Comparison of ENCODE assay signal across 8 cellular contexts in genomic region chr11:33256031-33256807, GRCh38. TPM values are rescaled to one million over a fixed set of nuclear protein-coding genes. Genes with fewer than 3 reads are reported as not detected.
DNase-seq lines count a peak whose midpoint lies in the region; ATAC-seq and TF ChIP-seq lines count a peak whose summit lies in the region.

No MANE protein-coding gene starts in this region.

- H3K27ac Mint-ChIP-seq in natural killer cell treated with Interleukin-12 subunit alpha and Interleukin-12 subunit beta and Interleukin-15 and Interleukin-18, amount 100 ng/mL, for 72 hours, result peak overlapping the region; percentile 89 to 91

- in situ Hi-C loops in G401 (cut with HindIII; ENCODE audit: low sequenced_read_pairs), result loop anchor here (5.0 kb wide), 1 partner anchor 34 kb away; no protein-coding TSS in a partner anchor

- H3K9ac ChIP-seq in colonic mucosa (ENCODE audit: low read depth in 2 of 2, low read length in 2 of 2), result peak overlapping the region; percentile 59 to 95

- H3K4me3 Mint-ChIP-seq in natural killer cell treated with Interleukin-12 subunit alpha and Interleukin-12 subunit beta and Interleukin-15 and Interleukin-18, amount 100 ng/mL, for 72 hours, result peak overlapping the region; percentile 93

- no peak for ATAC-seq in natural killer cell treated with Interleukin-12 subunit alpha and Interleukin-12 subunit beta and Interleukin-15 and Interleukin-18, amount 100 ng/mL, for 72 hours
- ATAC-seq in HG03354 (IDR thresholded peaks at IDR 0.05; ENCODE audit: poor library complexity, severe bottlenecking, unreplicated experiment), result no peak

- H3K36me3 ChIP-seq in colonic mucosa, result no peaks in the 10 kb centered on the region

- H3K4me3 ChIP-seq in colonic mucosa, result peak overlapping the region; percentile 86

- DNase-seq in G401 (ENCODE audit: low spot score), result peak; percentile 49
- peak; percentile 21 for DNase-seq in NCI-H748 treated with DMSO at 0.1 percent for 48 hours (lab: John Stamatoyannopoulos, UW)
- no peak for DNase-seq in colonic mucosa
- DNase-seq in natural killer cell treated with Interleukin-12 subunit alpha and Interleukin-12 subunit beta and Interleukin-15 and Interleukin-18, amount 100 ng/mL, for 72 hours (ENCODE audit: low spot score), result no peak
- DNase-seq in COR-L47 (lab: John Stamatoyannopoulos, UW), result no peak
- no peak for DNase-seq in NCI-H2107 (lab: John Stamatoyannopoulos, UW)
- no peak for DNase-seq in activated gamma-delta T cell treated with Interleukin-2 at 50 U/mL for 16 hours

- H3K27ac ChIP-seq in colonic mucosa, result peak overlapping the region; percentile 100

- no peaks in the 10 kb centered on the region for H3K27me3 ChIP-seq in colonic mucosa

- H3K9me3 ChIP-seq in colonic mucosa, result no peaks in the 10 kb centered on the region

- TF ChIP-seq CTCF in colonic mucosa (IDR thresholded peaks at IDR 0.05), result no peak

- peaks cover 22 to 27% of the 10 kb centered on the region in 2 donors for H3K4me1 Mint-ChIP-seq in natural killer cell treated with Interleukin-12 subunit alpha and Interleukin-12 subunit beta and Interleukin-15 and Interleukin-18, amount 100 ng/mL, for 72 hours (ENCODE audit: low read depth in 2 of 2)

- peaks cover 5% of the 10 kb centered on the region for H3K4me1 ChIP-seq in colonic mucosa

- no peaks in the 10 kb centered on the region for H3K9me3 Mint-ChIP-seq in natural killer cell treated with Interleukin-12 subunit alpha and Interleukin-12 subunit beta and Interleukin-15 and Interleukin-18, amount 100 ng/mL, for 72 hours

- H3K36me3 Mint-ChIP-seq in natural killer cell treated with Interleukin-12 subunit alpha and Interleukin-12 subunit beta and Interleukin-15 and Interleukin-18, amount 100 ng/mL, for 72 hours, result no peaks in the 10 kb centered on the region

- intact Hi-C loops in colonic mucosa (cut with DNase I), result loop anchor here (5.0 kb wide), 2 partner anchors 71 to 94 kb away; partner anchors contain the start of gene CSTF3

- peaks cover 0 to 3% of the 10 kb centered on the region in 2 donors for H3K27me3 Mint-ChIP-seq in natural killer cell treated with Interleukin-12 subunit alpha and Interleukin-12 subunit beta and Interleukin-15 and Interleukin-18, amount 100 ng/mL, for 72 hours

RNA-seq across cellular contexts. Expression of gene HIPK3, which starts 1.0 kb away (rescaled TPM):
- 25.3 and 36.4 TPM in 2 replicates for total RNA-seq in G401 (2014; rRNA removed; shearing (Covaris generic))
- total RNA-seq in colonic mucosa, result 10 to 100 TPM; 48.1 to 96.3 TPM
- total RNA-seq in natural killer cell treated with Interleukin-12 subunit alpha and Interleukin-12 subunit beta and Interleukin-15 and Interleukin-18, amount 100 ng/mL, for 72 hours, result 10 to 100 TPM; 39.1 to 60.3 TPM

Comparison
In these comparisons a context has a peak if more than half of its experiments do, and no peak if none do; other contexts are left out.
1. DNase-seq: peak in G401 (single experiment) and NCI-H748 treated with DMSO at 0.1 percent for 48 hours (single experiment); none in colonic mucosa (single experiment), natural killer cell treated with Interleukin-12 subunit alpha and Interleukin-12 subunit beta and Interleukin-15 and Interleukin-18, amount 100 ng/mL, for 72 hours (single experiment), COR-L47 (single experiment), NCI-H2107 (single experiment) and activated gamma-delta T cell treated with Interleukin-2 at 50 U/mL for 16 hours (single experiment).